Comparison of ENCODE assay signal across 8 cellular contexts in genomic region chr4:17807446-17807845, GRCh38. TPM values are rescaled to one million over a fixed set of nuclear protein-coding genes. Genes with fewer than 3 reads are reported as not detected.
DNase-seq lines count a peak whose midpoint lies in the region; ATAC-seq, FAIRE-seq and TF ChIP-seq lines count a peak whose summit lies in the region.

No MANE protein-coding gene starts in this region.

- no peak overlapping the region for H3K14ac ChIP-seq in trophoblast cell (ENCODE audit: low read length)

- no peak for ATAC-seq in GM19023 (IDR thresholded peaks at IDR 0.05; ENCODE audit: unreplicated experiment)

- no peak overlapping the region for H2BK12ac ChIP-seq in trophoblast cell (ENCODE audit: low read length)

- peak overlapping the region; percentile 93 for H3K4me2 ChIP-seq in OCI-LY3 (ENCODE audit: low read length)
- no peak overlapping the region for H3K4me2 ChIP-seq in trophoblast cell (ENCODE audit: low read length)

- DNase-seq in D721Med (ENCODE audit: insufficient read length, low spot score) (no peak), endodermal cell (no peak), trophoblast cell (peak; percentile 66 to 94), SIG-M5 treated with dmso at 0.1 percent for 504 hours (lab: John Stamatoyannopoulos, UW; ENCODE audit: unreplicated experiment) (no peak), inferior parietal cortex (ENCODE audit: extremely low spot score) (no peak)
- DNase-seq in stimulated activated CD4-positive, alpha-beta T cell treated with anti-CD3 and anti-CD28 coated beads, Interleukin-1b, Interleukin-23, amount 100 ng/mL, for 48 hours, result no peak

- H3K36me3 Mint-ChIP-seq in endodermal cell (ENCODE audit: low read depth), result peaks cover 43% of the 10 kb centered on the region

- no peak overlapping the region for H2BK120ac ChIP-seq in trophoblast cell (ENCODE audit: insufficient read depth, low read length, poor library complexity)

- no peak overlapping the region for H3K18ac ChIP-seq in trophoblast cell (ENCODE audit: low read length)

- H3K9me3 Mint-ChIP-seq in endodermal cell, result no peaks in the 10 kb centered on the region

- H3K9ac ChIP-seq in OCI-LY3 (ENCODE audit: low read length) (no peak overlapping the region), endodermal cell (ENCODE audit: extremely low read depth, low read length, poor library complexity, severe bottlenecking) (no peak overlapping the region), trophoblast cell (ENCODE audit: low read length) (no peak overlapping the region)

- no peak overlapping the region for H4K91ac ChIP-seq in trophoblast cell (ENCODE audit: low read depth, low read length)

- no peaks in the 10 kb centered on the region for H3K27me3 Mint-ChIP-seq in endodermal cell (ENCODE audit: insufficient read depth)

- peak; percentile 38 for FAIRE-seq in D721Med (lab: Jason Lieb, UNC)

- no peak overlapping the region for H3K27ac Mint-ChIP-seq in endodermal cell

- H2BK5ac ChIP-seq in trophoblast cell (ENCODE audit: low read depth, low read length, poor library complexity), result no peak overlapping the region

- H4K8ac ChIP-seq in trophoblast cell (ENCODE audit: low read depth, low read length), result no peak overlapping the region

- peaks cover 18% of the 10 kb centered on the region for H3K4me1 Mint-ChIP-seq in endodermal cell

- H3K4me3 ChIP-seq in OCI-LY3 (ENCODE audit: low read length) (no peak overlapping the region), endodermal cell (ENCODE audit: low read length) (peak overlapping the region; percentile 95), trophoblast cell (ENCODE audit: low read depth, low read length) (no peak overlapping the region)

- H4K12ac ChIP-seq in trophoblast cell (ENCODE audit: low read depth, low read length), result no peak overlapping the region

- H3K27me3 ChIP-seq in OCI-LY3 (ENCODE audit: low read depth, low read length) (no peaks in the 10 kb centered on the region), endodermal cell (ENCODE audit: control insufficient read depth, insufficient read depth, low read length, poor library complexity, severe bottlenecking) (no peaks in the 10 kb centered on the region), trophoblast cell (ENCODE audit: insufficient read depth, low read length) (no peaks in the 10 kb centered on the region)

- no peak overlapping the region for H2AK5ac ChIP-seq in trophoblast cell (ENCODE audit: low read length)

- peaks cover 52% of the 10 kb centered on the region for H3K36me3 ChIP-seq in OCI-LY3 (replicated peaks; ENCODE audit: low read depth, low read length)
- H3K36me3 ChIP-seq in endodermal cell (ENCODE audit: control insufficient read depth, insufficient read depth, low read length), result peaks cover 47% of the 10 kb centered on the region
- peaks cover 6 to 17% of the 10 kb centered on the region in 2 experiments for H3K36me3 ChIP-seq in trophoblast cell (ENCODE audit: control insufficient read depth in 1 of 2, insufficient read depth in 2 of 2, low read length in 2 of 2)

- H3K4ac ChIP-seq in trophoblast cell (ENCODE audit: low read depth, low read length), result peak overlapping the region; percentile 58

- H3K27ac ChIP-seq in OCI-LY3 (ENCODE audit: low read length) (no peak overlapping the region), endodermal cell (ENCODE audit: low read depth, low read length) (no peak overlapping the region), trophoblast cell (ENCODE audit: low read depth, low read length) (no peak overlapping the region)

- no peak overlapping the region for H3K23ac ChIP-seq in trophoblast cell (ENCODE audit: low read length)

- H3K4me1 ChIP-seq in OCI-LY3 (ENCODE audit: low read length) (peaks cover 18% of the 10 kb centered on the region), endodermal cell (ENCODE audit: control insufficient read depth, insufficient read depth, low read length) (peaks cover 4% of the 10 kb centered on the region), trophoblast cell (ENCODE audit: control insufficient read depth in 1 of 2, insufficient read depth in 2 of 2, low read length in 2 of 2) (no peaks in the 10 kb centered on the region)

- 86 to 95% methylated on average over 6 of the region's 6 CpGs for WGBS in endodermal cell (ENCODE audit: insufficient coverage in 1 of 2, insufficient read length in 1 of 2), 2 experiments
- no CpG with 5 or more reads among the region's 6 CpGs for WGBS in trophoblast cell (ENCODE audit: extremely low coverage, insufficient coverage, insufficient read length)

- H3K79me2 ChIP-seq in OCI-LY3 (ENCODE audit: low read length) (peaks cover 92% of the 10 kb centered on the region), trophoblast cell (ENCODE audit: control insufficient read depth, insufficient read depth, low read length, poor library complexity) (peaks cover 12% of the 10 kb centered on the region)

- H2AFZ ChIP-seq in OCI-LY3 (ENCODE audit: low read depth, low read length) (no peak overlapping the region), trophoblast cell (ENCODE audit: insufficient read depth, low read length, poor library complexity) (no peak overlapping the region)

- H4K20me1 ChIP-seq in OCI-LY3 (ENCODE audit: insufficient read depth, low read length), result peaks cover 48% of the 10 kb centered on the region

- H3K79me1 ChIP-seq in trophoblast cell (ENCODE audit: low read length), result peaks cover 8% of the 10 kb centered on the region

- TF ChIP-seq CTCF in D721Med (IDR thresholded peaks at IDR 0.05; ENCODE audit: insufficient read depth, missing control alignments), result no peak
- no peak for TF ChIP-seq CTCF in OCI-LY3 (IDR thresholded peaks at IDR 0.05; ENCODE audit: low read depth, low read length)
- TF ChIP-seq CTCF in endodermal cell (conservative IDR thresholded peaks at IDR 0.05), result no peak

- H3K9me3 ChIP-seq in OCI-LY3 (ENCODE audit: insufficient read depth, low read length) (no peaks in the 10 kb centered on the region), endodermal cell (ENCODE audit: control insufficient read depth, low read length) (no peaks in the 10 kb centered on the region), trophoblast cell (ENCODE audit: insufficient read depth, low read depth, low read length) (no peaks in the 10 kb centered on the region)

- no peak overlapping the region for H3K4me3 Mint-ChIP-seq in endodermal cell

RNA-seq across cellular contexts. Expression of gene DCAF16, which starts 3.1 kb away (rescaled TPM):
- total RNA-seq in endodermal cell, result 10 to 100 TPM; 52.0 to 63.1 TPM
- 41.7 TPM for polyA plus RNA-seq in endodermal cell (2013, experiment 1 of 2)
- polyA plus RNA-seq in endodermal cell (2013, experiment 2 of 2), result 41.1 TPM
- polyA plus RNA-seq in trophoblast cell (2013), result 18.9 and 19.1 TPM in 2 replicates

RNA-seq across cellular contexts. Expression of gene NCAPG, which starts 3.3 kb away (rescaled TPM):
- 10 to 100 TPM; 37.5 to 47.4 TPM for total RNA-seq in endodermal cell
- polyA plus RNA-seq in endodermal cell (2013, experiment 1 of 2), result 78.3 TPM
- 81.9 TPM for polyA plus RNA-seq in endodermal cell (2013, experiment 2 of 2)
- polyA plus RNA-seq in trophoblast cell (2013), result 25.2 and 27.9 TPM in 2 replicates

RNA-seq across cellular contexts. Expression of gene FAM184B, which starts 26.0 kb away (rescaled TPM):
- total RNA-seq in endodermal cell, result under 1 TPM in 1 of 2 donors, not detected in 1; 0.07 TPM
- polyA plus RNA-seq in endodermal cell (2013, experiment 1 of 2), result 0.82 TPM
- 0.87 TPM for polyA plus RNA-seq in endodermal cell (2013, experiment 2 of 2)
- polyA plus RNA-seq in trophoblast cell (2013), result 0.06 and 0.07 TPM in 2 replicates

Comparison
In these comparisons a context has a peak if more than half of its experiments do, and no peak if none do; other contexts are left out.
1. DNase-seq: peak in trophoblast cell (2 of 2); none in D721Med (single experiment), endodermal cell (single experiment), stimulated activated CD4-positive, alpha-beta T cell treated with anti-CD3 and anti-CD28 coated beads, Interleukin-1b, Interleukin-23, amount 100 ng/mL, for 48 hours (single experiment), SIG-M5 treated with dmso at 0.1 percent for 504 hours (single experiment) and inferior parietal cortex (single experiment).